10 cellular contexts compared by ENCODE assay signal in genomic region chr2:148603562-148603920, GRCh38. TPM values are rescaled to one million over a fixed set of nuclear protein-coding genes. Genes with fewer than 3 reads are reported as not detected.
DNase-seq lines count a peak whose midpoint lies in the region; ATAC-seq, FAIRE-seq and TF ChIP-seq lines count a peak whose summit lies in the region.
"Had no signal": no experiment of that assay in that cellular context is flagged by ENCODE, and none has a peak within 500 bp of the region (broad histone marks: within the 10 kb centered on the region; RNA-seq: fewer than 3 reads in every experiment).

No MANE protein-coding gene starts in this region.

- H3K9ac ChIP-seq in smooth muscle cell (ENCODE audit: low read depth): no peak overlapping the region

- POLR2A ChIA-PET in activated CD8-positive, alpha-beta T cell treated with anti-CD3 and anti-CD28 coated beads for 36 hours (lab: Charles Lee): interaction anchor here (1.0 to 1.4 kb wide), 2 partner anchors 40 to 42 kb away, joined by 3 to 4 read pairs; no protein-coding TSS in a partner anchor

- H3K27ac Mint-ChIP-seq in activated CD8-positive, alpha-beta T cell treated with anti-CD3 and anti-CD28 coated beads for 36 hours: peak overlapping the region; percentile 96
- H3K27ac Mint-ChIP-seq in mesothelial cell of epicardium: no peak overlapping the region
- H3K27ac Mint-ChIP-seq in effector memory CD8-positive, alpha-beta T cell: no peak overlapping the region
- H3K27ac Mint-ChIP-seq: endodermal cell, nephron progenitor cell had no signal

- H3K9me3 ChIP-seq in smooth muscle cell (replicated peaks; ENCODE audit: low read depth): no peaks in the 10 kb centered on the region

- H3K27ac ChIP-seq in smooth muscle cell (ENCODE audit: low read depth): no peak overlapping the region

- CTCF ChIA-PET in activated CD8-positive, alpha-beta T cell treated with anti-CD3 and anti-CD28 coated beads for 36 hours (lab: Charles Lee): interaction anchor here (0.8 to 1.7 kb wide), 2 partner anchors 11 to 44 kb away, joined by 3 to 5 read pairs; no protein-coding TSS in a partner anchor

- H3K79me2 ChIP-seq in smooth muscle cell (ENCODE audit: low read depth): no peaks in the 10 kb centered on the region

- H2AFZ ChIP-seq in smooth muscle cell (ENCODE audit: low read depth): no peak overlapping the region

- no peak overlapping the region for H3K4me3 ChIP-seq in smooth muscle cell

- H3K4me2 ChIP-seq in smooth muscle cell: no peak overlapping the region

- WGBS in smooth muscle cell (ENCODE audit: low lambda C conversion rate): 88% methylated on average over 3 of the region's 3 CpGs

- no peaks in the 10 kb centered on the region for H3K27me3 ChIP-seq in smooth muscle cell (ENCODE audit: low read depth)

- peaks cover 17% of the 10 kb centered on the region for H3K4me1 Mint-ChIP-seq in activated CD8-positive, alpha-beta T cell treated with anti-CD3 and anti-CD28 coated beads for 36 hours (ENCODE audit: low read depth)
- H3K4me1 Mint-ChIP-seq in mesothelial cell of epicardium: no peaks in the 10 kb centered on the region
- H3K4me1 Mint-ChIP-seq in effector memory CD8-positive, alpha-beta T cell (ENCODE audit: low read depth in 2 of 2): peaks cover 0 to 4% of the 10 kb centered on the region in 2 donors
- H3K4me1 Mint-ChIP-seq: endodermal cell had no signal

- intact Hi-C loops in activated CD8-positive, alpha-beta T cell treated with anti-CD3 and anti-CD28 coated beads for 36 hours (cut with micrococcal nuclease): loop anchor here (2.0 to 5.0 kb wide), 2 partner anchors 55 to 76 kb away; no protein-coding TSS in a partner anchor

- peaks cover 4% of the 10 kb centered on the region for H3K36me3 Mint-ChIP-seq in activated CD8-positive, alpha-beta T cell treated with anti-CD3 and anti-CD28 coated beads for 36 hours (ENCODE audit: low read depth)
- H3K36me3 Mint-ChIP-seq in mesothelial cell of epicardium: no peaks in the 10 kb centered on the region
- H3K36me3 Mint-ChIP-seq in effector memory CD8-positive, alpha-beta T cell (ENCODE audit: insufficient read depth): peaks cover 5% of the 10 kb centered on the region

- no peaks in the 10 kb centered on the region for H3K4me1 ChIP-seq in smooth muscle cell (ENCODE audit: low read depth)

- ATAC-seq in GM18519 (IDR thresholded peaks at IDR 0.05; ENCODE audit: low FRiP score, unreplicated experiment): peak; percentile 100
- ATAC-seq in GM19452 (IDR thresholded peaks at IDR 0.05; ENCODE audit: unreplicated experiment): peak; percentile 99
- ATAC-seq in HG02973 (IDR thresholded peaks at IDR 0.05; ENCODE audit: unreplicated experiment): peak; percentile 99
- ATAC-seq in activated CD8-positive, alpha-beta T cell treated with anti-CD3 and anti-CD28 coated beads for 36 hours: peak; percentile 91
- no peak for ATAC-seq in effector memory CD8-positive, alpha-beta T cell (replicated peaks)

- no peaks in the 10 kb centered on the region for H3K36me3 ChIP-seq in smooth muscle cell (ENCODE audit: low read depth)

- DNase-seq in activated CD8-positive, alpha-beta T cell treated with anti-CD3 and anti-CD28 coated beads for 36 hours: peak; percentile 59
- DNase-seq in mesothelial cell of epicardium (ENCODE audit: low spot score in 2 of 2, unreplicated experiment in 2 of 2) (no peak), frontal cortex (ENCODE audit: low spot score in 2 of 2) (no peak), smooth muscle cell (lab: John Stamatoyannopoulos, UW; ENCODE audit: unreplicated experiment) (no peak)
- no peak for DNase-seq in effector memory CD8-positive, alpha-beta T cell
- DNase-seq: endodermal cell, nephron progenitor cell had no signal

- peaks cover 3% of the 10 kb centered on the region for H3K27me3 Mint-ChIP-seq in activated CD8-positive, alpha-beta T cell treated with anti-CD3 and anti-CD28 coated beads for 36 hours
- no peaks in the 10 kb centered on the region for H3K27me3 Mint-ChIP-seq in mesothelial cell of epicardium (ENCODE audit: low read depth)
- peaks cover 12 to 20% of the 10 kb centered on the region in 2 donors for H3K27me3 Mint-ChIP-seq in effector memory CD8-positive, alpha-beta T cell

- peak overlapping the region; percentile 42 for H3K4me3 Mint-ChIP-seq in activated CD8-positive, alpha-beta T cell treated with anti-CD3 and anti-CD28 coated beads for 36 hours
- no peak overlapping the region for H3K4me3 Mint-ChIP-seq in mesothelial cell of epicardium
- no peak overlapping the region for H3K4me3 Mint-ChIP-seq in effector memory CD8-positive, alpha-beta T cell
- H3K4me3 Mint-ChIP-seq: endodermal cell, nephron progenitor cell had no signal

- no peaks in the 10 kb centered on the region for H3F3A ChIP-seq in smooth muscle cell (ENCODE audit: low read depth)

- TF ChIP-seq CTCF in activated CD8-positive, alpha-beta T cell treated with anti-CD3 and anti-CD28 coated beads for 36 hours (IDR thresholded peaks at IDR 0.05): no peak
- TF ChIP-seq CTCF in mesothelial cell of epicardium (IDR thresholded peaks at IDR 0.05; ENCODE audit: unreplicated experiment) (no peak), smooth muscle cell (IDR thresholded peaks at IDR 0.05; ENCODE audit: borderline replicate concordance, insufficient read depth, poor library complexity, severe bottlenecking) (no peak)

- no peak for FAIRE-seq in frontal cortex (lab: Jason Lieb, UNC)

- peaks cover 10% of the 10 kb centered on the region for H3K9me3 Mint-ChIP-seq in activated CD8-positive, alpha-beta T cell treated with anti-CD3 and anti-CD28 coated beads for 36 hours
- H3K9me3 Mint-ChIP-seq in mesothelial cell of epicardium: peaks cover 21% of the 10 kb centered on the region
- H3K9me3 Mint-ChIP-seq in effector memory CD8-positive, alpha-beta T cell: no peaks in the 10 kb centered on the region

- no peaks in the 10 kb centered on the region for H4K20me1 ChIP-seq in smooth muscle cell (ENCODE audit: low read depth)

RNA-seq across cellular contexts. Expression of gene EPC2, which starts 41.0 kb away (rescaled TPM):
- 10 to 100 TPM; 19.3 to 20.0 TPM for total RNA-seq in activated CD8-positive, alpha-beta T cell treated with anti-CD3 and anti-CD28 coated beads for 36 hours
- total RNA-seq in mesothelial cell of epicardium: 43.8 to 45.6 TPM (median 45.3 TPM) in 3 replicates
- total RNA-seq in frontal cortex: 106 TPM
- total RNA-seq in smooth muscle cell: 26.7 and 28.2 TPM in 2 replicates
- polyA plus RNA-seq in smooth muscle cell: 2.7 and 5.1 TPM in 2 replicates
